12 cellular contexts compared by ENCODE assay signal in the genomic region with DNA sequence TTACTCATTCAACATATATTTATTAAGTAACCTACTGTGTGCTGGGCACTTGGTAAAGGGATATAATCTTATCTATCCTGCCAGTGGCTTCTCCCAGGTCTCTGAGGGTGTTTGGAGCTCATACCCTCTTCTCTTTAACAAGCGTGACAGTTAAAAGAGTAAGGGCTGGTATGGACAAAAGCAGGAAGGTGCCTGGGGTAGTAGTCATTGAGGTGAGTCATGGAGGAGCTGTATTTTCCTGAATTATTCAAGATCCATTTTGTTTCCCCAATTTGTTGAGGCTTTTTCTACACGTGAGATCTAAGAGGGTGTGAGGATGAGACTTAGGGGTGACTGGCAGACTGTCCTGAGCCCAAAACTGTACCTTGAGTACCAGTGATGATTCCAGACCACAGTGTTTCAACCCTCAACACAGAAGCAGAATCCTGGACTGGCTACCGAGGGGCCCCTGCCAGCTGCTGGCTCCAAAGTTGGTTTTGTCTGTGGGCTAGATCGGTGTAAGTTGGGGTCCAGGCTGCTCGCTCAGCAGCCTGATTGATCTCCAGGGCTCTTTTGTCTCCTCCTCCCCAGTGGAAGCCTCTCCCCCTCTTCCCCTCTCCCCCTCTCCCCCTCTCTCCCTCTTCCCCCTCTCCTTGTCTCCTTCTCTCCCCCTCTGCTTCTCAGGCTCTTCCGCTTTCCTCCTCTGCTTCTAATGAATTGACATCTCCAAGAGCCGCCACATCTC. TPM values are rescaled to one million over a fixed set of nuclear protein-coding genes. Genes with fewer than 3 reads are reported as not detected.
A peak's percentile ranks its signal among the peaks of the same experiment; 100 is the strongest.
DNase-seq lines count a peak whose midpoint lies in the region; ATAC-seq and TF ChIP-seq lines count a peak whose summit lies in the region.
"Had no signal": no experiment of that assay in that cellular context is flagged by ENCODE, and none has a peak within 500 bp of the region (broad histone marks: within the 10 kb centered on the region; RNA-seq: fewer than 3 reads in every experiment).

A gene with protein sequence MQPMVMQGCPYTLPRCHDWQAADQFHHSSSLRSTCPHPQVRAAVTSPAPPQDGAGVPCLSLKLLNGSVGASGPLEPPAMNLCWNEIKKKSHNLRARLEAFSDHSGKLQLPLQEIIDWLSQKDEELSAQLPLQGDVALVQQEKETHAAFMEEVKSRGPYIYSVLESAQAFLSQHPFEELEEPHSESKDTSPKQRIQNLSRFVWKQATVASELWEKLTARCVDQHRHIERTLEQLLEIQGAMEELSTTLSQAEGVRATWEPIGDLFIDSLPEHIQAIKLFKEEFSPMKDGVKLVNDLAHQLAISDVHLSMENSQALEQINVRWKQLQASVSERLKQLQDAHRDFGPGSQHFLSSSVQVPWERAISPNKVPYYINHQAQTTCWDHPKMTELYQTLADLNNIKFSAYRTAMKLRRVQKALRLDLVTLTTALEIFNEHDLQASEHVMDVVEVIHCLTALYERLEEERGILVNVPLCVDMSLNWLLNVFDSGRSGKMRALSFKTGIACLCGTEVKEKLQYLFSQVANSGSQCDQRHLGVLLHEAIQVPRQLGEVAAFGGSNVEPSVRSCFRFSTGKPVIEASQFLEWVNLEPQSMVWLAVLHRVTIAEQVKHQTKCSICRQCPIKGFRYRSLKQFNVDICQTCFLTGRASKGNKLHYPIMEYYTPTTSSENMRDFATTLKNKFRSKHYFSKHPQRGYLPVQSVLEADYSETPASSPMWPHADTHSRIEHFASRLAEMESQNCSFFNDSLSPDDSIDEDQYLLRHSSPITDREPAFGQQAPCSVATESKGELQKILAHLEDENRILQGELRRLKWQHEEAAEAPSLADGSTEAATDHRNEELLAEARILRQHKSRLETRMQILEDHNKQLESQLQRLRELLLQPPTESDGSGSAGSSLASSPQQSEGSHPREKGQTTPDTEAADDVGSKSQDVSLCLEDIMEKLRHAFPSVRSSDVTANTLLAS (plus strand): TSS at position 671 of the 724 bp plus-strand sequence. CDS start 11,862 bp downstream, outside the sequence.

- DNase-seq in EL (peak; percentile 41), RWPE2 (ENCODE audit: low spot score) (no peak), fibroblast of mammary gland (ENCODE audit: low read depth) (peak; percentile 35), renal cortical epithelial cell (ENCODE audit: low read depth) (peak; percentile 0), NCI-H748 treated with DMSO at 0.1 percent for 48 hours (lab: John Stamatoyannopoulos, UW) (no peak), OCI-LY7 (ENCODE audit: low spot score) (no peak)
- DNase-seq: activated T-cell treated with anti-CD3 and anti-CD28 coated beads for 4 hours, left ventricle myocardium inferior, NCI-H187, PC-9, upper lobe of right lung had no signal

- no peak within 1 kb of the TSS for H3K4me2 ChIP-seq in OCI-LY7 (ENCODE audit: low read length)
- H3K4me2 ChIP-seq: PC-9 had no signal

- H3K36me3 ChIP-seq in RWPE2 (ENCODE audit: low read depth) (no peaks in the 10 kb centered on the region), OCI-LY7 (ENCODE audit: insufficient read depth, low read length) (no peaks in the 10 kb centered on the region)
- H3K36me3 ChIP-seq: left ventricle myocardium inferior, upper lobe of right lung had no signal

- H3K4me1 ChIP-seq in RWPE2 (ENCODE audit: insufficient read depth, poor library complexity, severe bottlenecking) (no peaks in the 10 kb centered on the region), OCI-LY7 (ENCODE audit: insufficient read depth, low read length, poor library complexity, severe bottlenecking) (no peaks in the 10 kb centered on the region)
- H3K4me1 ChIP-seq: left ventricle myocardium inferior, upper lobe of right lung had no signal

- no peaks in the 10 kb centered on the region for H3K9me3 ChIP-seq in RWPE2 (ENCODE audit: severe bottlenecking)
- no peaks in the 10 kb centered on the region for H3K9me3 ChIP-seq in OCI-LY7 (ENCODE audit: low read length)
- H3K9me3 ChIP-seq: left ventricle myocardium inferior, upper lobe of right lung had no signal

- intact Hi-C loops in OCI-LY7 (cut with micrococcal nuclease; ENCODE audit: unreplicated experiment) = no loop called here

- H2AFZ ChIP-seq in OCI-LY7 (ENCODE audit: low read length) = no peak within 1 kb of the TSS
- H2AFZ ChIP-seq: PC-9 had no signal

- no peak within 1 kb of the TSS for H3K4me3 ChIP-seq in RWPE2 (ENCODE audit: severe bottlenecking)
- H3K4me3 ChIP-seq in fibroblast of mammary gland (ENCODE audit: control insufficient read depth, low read depth, low read length) = no peak within 1 kb of the TSS
- no peak within 1 kb of the TSS for H3K4me3 ChIP-seq in OCI-LY7 (ENCODE audit: low read depth, low read length, poor library complexity, severe bottlenecking)
- H3K4me3 ChIP-seq: left ventricle myocardium inferior, PC-9, upper lobe of right lung had no signal

- no peaks in the 10 kb centered on the region for H4K20me1 ChIP-seq in OCI-LY7 (ENCODE audit: insufficient read depth, low read length)

- no peaks in the 10 kb centered on the region for H3K27me3 ChIP-seq in RWPE2 (ENCODE audit: insufficient read depth, poor library complexity, severe bottlenecking)
- H3K27me3 ChIP-seq: upper lobe of right lung had no signal

- BruUV-seq in OCI-LY7 (replicated peaks; lab: Mats Ljungman, UMichigan) = no TSS peak

- TF ChIP-seq CTCF in RWPE2 (IDR thresholded peaks at IDR 0.05; ENCODE audit: poor library complexity, severe bottlenecking) = no peak
- no peak for TF ChIP-seq CTCF in fibroblast of mammary gland (conservative IDR thresholded peaks at IDR 0.05; ENCODE audit: control insufficient read depth, insufficient read depth, low read depth, low read length)
- no peak for TF ChIP-seq CTCF in OCI-LY7 (conservative IDR thresholded peaks at IDR 0.05; ENCODE audit: low read length)

- H3K27ac ChIP-seq in RWPE2 (ENCODE audit: poor library complexity, severe bottlenecking) (no peak within 1 kb of the TSS), OCI-LY7 (ENCODE audit: low read depth, low read length, poor library complexity, severe bottlenecking) (no peak within 1 kb of the TSS)
- H3K27ac ChIP-seq: left ventricle myocardium inferior, PC-9, upper lobe of right lung had no signal

- ATAC-seq in RWPE2 (ENCODE audit: low read depth) (peak; percentile 53; the same call in 1 of the 3 replicates), GM18868 (IDR thresholded peaks at IDR 0.05; ENCODE audit: unreplicated experiment) (no peak)
- ATAC-seq: upper lobe of right lung had no signal

- no peaks in the 10 kb centered on the region for H3K9me2 ChIP-seq in OCI-LY7 (ENCODE audit: insufficient read depth, low read length)

- H3K79me2 ChIP-seq in OCI-LY7 (ENCODE audit: insufficient read depth, low read depth, low read length) = no peaks in the 10 kb centered on the region

- CTCF ChIA-PET in OCI-LY7 (lab: Charles Lee; ENCODE audit: unreplicated experiment) = interaction anchor here (0.7 kb wide), 1 partner anchor 12 kb away, joined by 3 read pairs; no protein-coding TSS in a partner anchor

- POLR2A ChIA-PET in OCI-LY7 (lab: Charles Lee) = interaction anchor here (0.6 kb wide), 1 partner anchor 510 kb away, joined by 4 read pairs; no protein-coding TSS in a partner anchor

RNA-seq across cellular contexts. Expression of the gene that starts here (rescaled TPM):
- total RNA-seq in renal cortical epithelial cell (0.05 TPM in 1 of 2 replicates, not detected in the other), OCI-LY7 (2022) (0.93 and 0.96 TPM in 2 replicates)
- 0.64 and 0.82 TPM in 2 replicates for total RNA-seq in OCI-LY7 (2014; rRNA removed; shearing (Covaris generic))
- total RNA-seq: upper lobe of right lung had no signal

Comparison
In these comparisons a context has a peak if more than half of its experiments do, and no peak if none do; other contexts are left out.
1. Peak in DNase-seq in renal cortical epithelial cell; RNA of the gene not detected or under 1 TPM.
2. DNase-seq: peak in EL (single experiment) and fibroblast of mammary gland (single experiment); none in RWPE2 (single experiment), NCI-H748 treated with DMSO at 0.1 percent for 48 hours (single experiment) and OCI-LY7 (single experiment).